25 cellular contexts compared by ENCODE assay signal in the genomic region with DNA sequence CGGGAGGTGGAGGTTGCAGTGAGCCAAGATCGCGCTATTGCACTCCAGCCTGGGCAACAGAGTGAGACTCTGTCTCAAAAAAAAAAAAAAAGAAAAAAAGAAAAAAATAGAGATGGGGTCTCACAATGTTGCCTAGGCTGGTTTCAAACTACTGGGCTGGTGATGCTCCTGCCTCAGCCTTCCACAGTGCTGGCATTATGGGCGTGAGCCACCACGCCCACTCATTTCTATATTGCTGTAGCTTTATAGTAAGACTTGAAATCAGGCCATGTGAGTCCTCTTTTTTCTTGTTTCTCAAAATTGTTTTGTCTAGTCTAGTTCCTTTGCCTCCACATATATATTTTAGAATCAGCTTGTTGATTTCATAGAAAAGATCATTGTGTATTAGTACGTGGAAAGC. TPM values are rescaled to one million over a fixed set of nuclear protein-coding genes. Genes with fewer than 3 reads are reported as not detected.
DNase-seq lines count a peak whose midpoint lies in the region; ATAC-seq and TF ChIP-seq lines count a peak whose summit lies in the region.
"Had no signal": no experiment of that assay in that cellular context is flagged by ENCODE, and none has a peak within 500 bp of the region (broad histone marks: within the 10 kb centered on the region; RNA-seq: fewer than 3 reads in every experiment).

No MANE protein-coding gene starts in this region.

- H3K36me3 ChIP-seq in mucosa of rectum (ENCODE audit: control insufficient read depth in 2 of 2, insufficient read depth in 2 of 2, low read length in 2 of 2): no peaks in the 10 kb centered on the region

- no peak for ATAC-seq in activated CD8-positive, alpha-beta T cell treated with anti-CD3 and anti-CD28 coated beads for 36 hours
- no peak for ATAC-seq in activated CD8-positive, alpha-beta T cell treated with anti-CD3 and anti-CD28 coated beads, Interleukin-2, amount 10 ng/mL, durations not matched to agents 7 days and 5 days
- ATAC-seq in central memory CD8-positive, alpha-beta T cell (replicated peaks; ENCODE audit: extremely low read depth, poor library complexity, severe bottlenecking): no peak
- ATAC-seq: sciatic nerve had no signal

- H3K4me1 ChIP-seq in mucosa of rectum (ENCODE audit: control insufficient read depth in 2 of 2, insufficient read depth in 2 of 2, low read length in 2 of 2): peaks cover 33 to 53% of the 10 kb centered on the region in 2 donors
- H3K4me1 ChIP-seq: BE2C had no signal

- peak overlapping the region; percentile 49 for H3K27ac Mint-ChIP-seq in activated CD8-positive, alpha-beta T cell treated with anti-CD3 and anti-CD28 coated beads for 36 hours
- no peak overlapping the region for H3K27ac Mint-ChIP-seq in activated CD8-positive, alpha-beta T cell treated with anti-CD3 and anti-CD28 coated beads, Interleukin-2, amount 10 ng/mL, durations not matched to agents 7 days and 5 days
- H3K27ac Mint-ChIP-seq in central memory CD8-positive, alpha-beta T cell (ENCODE audit: low read depth): peak overlapping the region; percentile 100
- H3K27ac Mint-ChIP-seq in type B pancreatic cell: peak overlapping the region; percentile 68
- H3K27ac Mint-ChIP-seq: activated naive CD8-positive, alpha-beta T cell treated with anti-CD3 and anti-CD28 coated beads for 36 hours; activated T-helper 2 cell treated with anti-CD3 and anti-CD28 coated beads, Interferon-gamma antibody, Interleukin-2, Interleukin-4, amounts not matched to agents 10 μg/mL and 5 μg/mL and 100 μg/mL, durations not matched to agents 14 hours and 24 hours and 36 hours; nephron had no signal

- intact Hi-C loops in activated CD8-positive, alpha-beta T cell treated with anti-CD3 and anti-CD28 coated beads for 36 hours (cut with micrococcal nuclease): no loop called here

- H3K27me3 Mint-ChIP-seq in activated CD8-positive, alpha-beta T cell treated with anti-CD3 and anti-CD28 coated beads for 36 hours: no peaks in the 10 kb centered on the region
- H3K27me3 Mint-ChIP-seq in activated CD8-positive, alpha-beta T cell treated with anti-CD3 and anti-CD28 coated beads, Interleukin-2, amount 10 ng/mL, durations not matched to agents 7 days and 5 days (ENCODE audit: low read depth): no peaks in the 10 kb centered on the region
- no peaks in the 10 kb centered on the region for H3K27me3 Mint-ChIP-seq in central memory CD8-positive, alpha-beta T cell
- no peaks in the 10 kb centered on the region for H3K27me3 Mint-ChIP-seq in type B pancreatic cell
- H3K27me3 Mint-ChIP-seq: activated naive CD8-positive, alpha-beta T cell treated with anti-CD3 and anti-CD28 coated beads for 36 hours had no signal

- peaks cover 41% of the 10 kb centered on the region for H3K4me1 Mint-ChIP-seq in activated CD8-positive, alpha-beta T cell treated with anti-CD3 and anti-CD28 coated beads for 36 hours (ENCODE audit: low read depth)
- peaks cover 41% of the 10 kb centered on the region for H3K4me1 Mint-ChIP-seq in activated CD8-positive, alpha-beta T cell treated with anti-CD3 and anti-CD28 coated beads, Interleukin-2, amount 10 ng/mL, durations not matched to agents 7 days and 5 days (ENCODE audit: low read depth)
- peaks cover 42% of the 10 kb centered on the region for H3K4me1 Mint-ChIP-seq in central memory CD8-positive, alpha-beta T cell
- H3K4me1 Mint-ChIP-seq in type B pancreatic cell (ENCODE audit: unreplicated experiment): peaks cover 4% of the 10 kb centered on the region
- H3K4me1 Mint-ChIP-seq: endodermal cell, nephron had no signal

- no peak overlapping the region for H3K4me3 ChIP-seq in mucosa of rectum (ENCODE audit: low read length in 2 of 2)
- H3K4me3 ChIP-seq: GM23248 had no signal

- no peaks in the 10 kb centered on the region for H3K9me3 Mint-ChIP-seq in activated CD8-positive, alpha-beta T cell treated with anti-CD3 and anti-CD28 coated beads for 36 hours
- peaks cover 12% of the 10 kb centered on the region for H3K9me3 Mint-ChIP-seq in activated CD8-positive, alpha-beta T cell treated with anti-CD3 and anti-CD28 coated beads, Interleukin-2, amount 10 ng/mL, durations not matched to agents 7 days and 5 days (ENCODE audit: insufficient read depth)
- H3K9me3 Mint-ChIP-seq in central memory CD8-positive, alpha-beta T cell: no peaks in the 10 kb centered on the region
- peaks cover 5% of the 10 kb centered on the region for H3K9me3 Mint-ChIP-seq in type B pancreatic cell

- H3K9me3 ChIP-seq in mucosa of rectum (ENCODE audit: control insufficient read depth in 2 of 2, low read length in 2 of 2): no peaks in the 10 kb centered on the region

- DNase-seq in activated CD8-positive, alpha-beta T cell treated with anti-CD3 and anti-CD28 coated beads for 36 hours: no peak
- no peak for DNase-seq in activated CD8-positive, alpha-beta T cell treated with anti-CD3 and anti-CD28 coated beads, Interleukin-2, amount 10 ng/mL, durations not matched to agents 7 days and 5 days
- DNase-seq in central memory CD8-positive, alpha-beta T cell (ENCODE audit: low spot score in 2 of 2): no peak
- DNase-seq in type B pancreatic cell (ENCODE audit: extremely low spot score, unreplicated experiment) (no peak), NCI-H345 (lab: John Stamatoyannopoulos, UW) (no peak), T-helper 2 cell (no peak), cerebellar cortex (ENCODE audit: low spot score) (no peak)
- DNase-seq: 8988T; activated naive CD8-positive, alpha-beta T cell treated with anti-CD3 and anti-CD28 coated beads for 36 hours; BE2C; endodermal cell; GM23248; Kasumi-1; kidney; mesenchymal stem cell; NCI-H1048; NCI-H2029 treated with DMSO at 0.1 percent for 48 hours; NCI-H446; SHP77 treated with DMSO at 0.1 percent for 48 hours; stimulated activated CD4-positive, alpha-beta T cell treated with anti-CD3 and anti-CD28 coated beads, Interleukin-15, amount 100 ng/mL, for 24 hours; SW 1271 had no signal

- peaks cover 22% of the 10 kb centered on the region for H3K36me3 Mint-ChIP-seq in activated CD8-positive, alpha-beta T cell treated with anti-CD3 and anti-CD28 coated beads for 36 hours (ENCODE audit: low read depth)
- peaks cover 53% of the 10 kb centered on the region for H3K36me3 Mint-ChIP-seq in activated CD8-positive, alpha-beta T cell treated with anti-CD3 and anti-CD28 coated beads, Interleukin-2, amount 10 ng/mL, durations not matched to agents 7 days and 5 days (ENCODE audit: low read depth)
- H3K36me3 Mint-ChIP-seq in central memory CD8-positive, alpha-beta T cell (ENCODE audit: insufficient read depth): peaks cover 29% of the 10 kb centered on the region
- peaks cover 19% of the 10 kb centered on the region for H3K36me3 Mint-ChIP-seq in type B pancreatic cell

- H3K27ac ChIP-seq in mucosa of rectum (ENCODE audit: low read depth in 2 of 2, low read length in 2 of 2): peak overlapping the region; percentile 99
- H3K27ac ChIP-seq: GM23248 had no signal

- peak overlapping the region in 1 of 2 donors; percentile 68 for H3K9ac ChIP-seq in mucosa of rectum (ENCODE audit: low read depth in 1 of 2, low read length in 2 of 2)
- H3K9ac ChIP-seq: GM23248 had no signal

- CTCF ChIA-PET in activated CD8-positive, alpha-beta T cell treated with anti-CD3 and anti-CD28 coated beads for 36 hours (lab: Charles Lee): interaction anchor here (1.1 to 1.2 kb wide), 2 partner anchors 19 to 37 kb away, joined by 3 read pairs; partner anchors contain the start of gene DNM2
- CTCF ChIA-PET in activated CD8-positive, alpha-beta T cell treated with anti-CD3 and anti-CD28 coated beads, Interleukin-2, amount 10 ng/mL, durations not matched to agents 7 days and 5 days (lab: Charles Lee): interaction anchor here (1.2 to 1.6 kb wide), 2 partner anchors 18 to 23 kb away, joined by 3 to 5 read pairs; partner anchors contain the start of gene DNM2

- no peak for TF ChIP-seq CTCF in activated CD8-positive, alpha-beta T cell treated with anti-CD3 and anti-CD28 coated beads for 36 hours (IDR thresholded peaks at IDR 0.05)
- no peak for TF ChIP-seq CTCF in type B pancreatic cell (conservative IDR thresholded peaks at IDR 0.05)

- H3K27me3 ChIP-seq in mucosa of rectum (ENCODE audit: control insufficient read depth in 2 of 2, insufficient read depth in 2 of 2, low read length in 2 of 2): no peaks in the 10 kb centered on the region
- H3K27me3 ChIP-seq: BE2C had no signal

- POLR2A ChIA-PET in activated CD8-positive, alpha-beta T cell treated with anti-CD3 and anti-CD28 coated beads for 36 hours (lab: Charles Lee): interaction anchor here (1.2 kb wide), 1 partner anchor 16 kb away, joined by 3 read pairs; no protein-coding TSS in a partner anchor
- POLR2A ChIA-PET in activated CD8-positive, alpha-beta T cell treated with anti-CD3 and anti-CD28 coated beads, Interleukin-2, amount 10 ng/mL, durations not matched to agents 7 days and 5 days (lab: Charles Lee): no interaction called here

- H3K4me3 Mint-ChIP-seq in activated CD8-positive, alpha-beta T cell treated with anti-CD3 and anti-CD28 coated beads for 36 hours: no peak overlapping the region
- H3K4me3 Mint-ChIP-seq in activated CD8-positive, alpha-beta T cell treated with anti-CD3 and anti-CD28 coated beads, Interleukin-2, amount 10 ng/mL, durations not matched to agents 7 days and 5 days: no peak overlapping the region
- no peak overlapping the region for H3K4me3 Mint-ChIP-seq in central memory CD8-positive, alpha-beta T cell
- no peak overlapping the region for H3K4me3 Mint-ChIP-seq in type B pancreatic cell
- H3K4me3 Mint-ChIP-seq: activated naive CD8-positive, alpha-beta T cell treated with anti-CD3 and anti-CD28 coated beads for 36 hours; endodermal cell; nephron had no signal

RNA-seq across cellular contexts. Expression of gene DNM2, which starts 18.3 kb away (rescaled TPM):
- total RNA-seq in activated CD8-positive, alpha-beta T cell treated with anti-CD3 and anti-CD28 coated beads for 36 hours: 100 to 1,000 TPM; 151 to 153 TPM
- 100 to 1,000 TPM; 239 to 240 TPM for total RNA-seq in activated CD8-positive, alpha-beta T cell treated with anti-CD3 and anti-CD28 coated beads, Interleukin-2, amount 10 ng/mL, durations not matched to agents 7 days and 5 days
- 119 and 123 TPM in 2 replicates for total RNA-seq in type B pancreatic cell (ENCODE audit: low replicate concordance)

RNA-seq across cellular contexts. Expression of gene QTRT1, which starts 35.0 kb away (rescaled TPM):
- 10 to 100 TPM; 56.8 to 61.8 TPM for total RNA-seq in activated CD8-positive, alpha-beta T cell treated with anti-CD3 and anti-CD28 coated beads for 36 hours
- total RNA-seq in activated CD8-positive, alpha-beta T cell treated with anti-CD3 and anti-CD28 coated beads, Interleukin-2, amount 10 ng/mL, durations not matched to agents 7 days and 5 days: 10 to 100 TPM; 36.5 to 36.6 TPM
- 39.2 and 67.7 TPM in 2 replicates for total RNA-seq in type B pancreatic cell (ENCODE audit: low replicate concordance)
